Comparison of ENCODE assay signal across 16 cellular contexts in genomic region chr16:77993586-77993985, GRCh38. TPM values are rescaled to one million over a fixed set of nuclear protein-coding genes. Genes with fewer than 3 reads are reported as not detected.
DNase-seq lines count a peak whose midpoint lies in the region; TF ChIP-seq lines count a peak whose summit lies in the region.
"Had no signal": no experiment of that assay in that cellular context is flagged by ENCODE, and none has a peak within 500 bp of the region (broad histone marks: within the 10 kb centered on the region; RNA-seq: fewer than 3 reads in every experiment).

No MANE protein-coding gene starts in this region.

- no peak overlapping the region for H2AFZ ChIP-seq in hepatocyte
- H2AFZ ChIP-seq in smooth muscle cell (ENCODE audit: low read depth) = no peak overlapping the region

- H3K9me2 ChIP-seq in hepatocyte (replicated peaks; ENCODE audit: insufficient read depth) = no peaks in the 10 kb centered on the region

- H3K4me3 Mint-ChIP-seq in activated T-cell treated with anti-CD3 and anti-CD28 coated beads, Interleukin-2, amount 50 U/mL, for 24 hours = no peak overlapping the region
- H3K4me3 Mint-ChIP-seq: activated T-helper 17 cell treated with anti-CD3 and anti-CD28 coated beads, Interleukin-2, amount 50 U/mL, for 72 hours; CD14-positive monocyte had no signal

- H3K9me3 ChIP-seq in HUES48 (ENCODE audit: control insufficient read depth, insufficient read depth, low read length) (peaks cover 20% of the 10 kb centered on the region), hepatocyte (ENCODE audit: low read depth) (no peaks in the 10 kb centered on the region), smooth muscle cell (replicated peaks; ENCODE audit: low read depth) (no peaks in the 10 kb centered on the region)

- peak overlapping the region; percentile 59 for H3K4me2 ChIP-seq in hepatocyte
- H3K4me2 ChIP-seq in smooth muscle cell = peak overlapping the region; percentile 82

- H3K27me3 ChIP-seq in HUES48 (ENCODE audit: control insufficient read depth, insufficient read depth, low read length) = no peaks in the 10 kb centered on the region
- H3K27me3 ChIP-seq in hepatocyte = no peaks in the 10 kb centered on the region
- no peaks in the 10 kb centered on the region for H3K27me3 ChIP-seq in smooth muscle cell (ENCODE audit: low read depth)
- H3K27me3 ChIP-seq in dorsolateral prefrontal cortex = peaks cover 0 to 7% (median 0%) of the 10 kb centered on the region in 45 donors
- H3K27me3 ChIP-seq: brain microvascular endothelial cell had no signal

- H3K79me2 ChIP-seq in hepatocyte (no peaks in the 10 kb centered on the region), smooth muscle cell (ENCODE audit: low read depth) (no peaks in the 10 kb centered on the region)

- peak overlapping the region; percentile 34 for H3K9ac ChIP-seq in HUES48 (ENCODE audit: low read depth, low read length)
- H3K9ac ChIP-seq in smooth muscle cell (ENCODE audit: low read depth) = peak overlapping the region; percentile 80

- H3F3A ChIP-seq in smooth muscle cell (ENCODE audit: low read depth) = peaks cover 21% of the 10 kb centered on the region

- intact Hi-C loops in dorsolateral prefrontal cortex (cut with DNase I) = no loop called here

- H3K27ac Mint-ChIP-seq in activated T-cell treated with anti-CD3 and anti-CD28 coated beads, Interleukin-2, amount 50 U/mL, for 24 hours = no peak overlapping the region
- H3K27ac Mint-ChIP-seq: activated T-helper 17 cell treated with anti-CD3 and anti-CD28 coated beads, Interleukin-2, amount 50 U/mL, for 72 hours; CD14-positive monocyte had no signal

- H3K9me3 Mint-ChIP-seq in activated T-cell treated with anti-CD3 and anti-CD28 coated beads, Interleukin-2, amount 50 U/mL, for 24 hours = peaks cover 17% of the 10 kb centered on the region

- no peak for TF ChIP-seq CTCF in hepatocyte (IDR thresholded peaks at IDR 0.05; ENCODE audit: poor library complexity)
- no peak for TF ChIP-seq CTCF in smooth muscle cell (IDR thresholded peaks at IDR 0.05; ENCODE audit: borderline replicate concordance, insufficient read depth, poor library complexity, severe bottlenecking)
- no peak for TF ChIP-seq CTCF in dorsolateral prefrontal cortex (IDR thresholded peaks at IDR 0.05 in 54 of 56, conservative IDR thresholded peaks at IDR 0.05 in 2 of 56; ENCODE audit: low read depth in 1 of 56, partially characterized antibody in 56 of 56)

- H3K27ac ChIP-seq in HUES48 (ENCODE audit: low read depth, low read length) (peak overlapping the region; percentile 98), hepatocyte (peak overlapping the region; percentile 74), smooth muscle cell (ENCODE audit: low read depth) (peak overlapping the region; percentile 97), dorsolateral prefrontal cortex (peak overlapping the region in 1 of 59 donors; percentile 26)
- H3K27ac ChIP-seq: brain microvascular endothelial cell had no signal

- 30% methylated on average over 3 of the region's 3 CpGs for WGBS in hepatocyte (ENCODE audit: low lambda C conversion rate, missing lambda C conversion rate)
- WGBS in smooth muscle cell (ENCODE audit: low lambda C conversion rate) = 0% methylated on average over 3 of the region's 3 CpGs

- H4K20me1 ChIP-seq in hepatocyte (ENCODE audit: insufficient read depth, poor library complexity, severe bottlenecking) = no peaks in the 10 kb centered on the region
- no peaks in the 10 kb centered on the region for H4K20me1 ChIP-seq in smooth muscle cell (ENCODE audit: low read depth)

- DNase-seq in astrocyte of the hippocampus (ENCODE audit: low read depth, low spot score) (peak; percentile 60), hepatocyte (ENCODE audit: low spot score) (peak; percentile 49), smooth muscle cell (lab: John Stamatoyannopoulos, UW; ENCODE audit: unreplicated experiment) (no peak), NCI-H69 (lab: John Stamatoyannopoulos, UW) (no peak), dorsolateral prefrontal cortex (no peak)
- DNase-seq in stimulated activated CD4-positive, alpha-beta T cell treated with anti-CD3 and anti-CD28 coated beads, Interleukin-2, amount 100 ng/mL, for 24 hours = no peak
- no peak for DNase-seq in activated T-cell treated with anti-CD3 and anti-CD28 coated beads, Interleukin-2, amount 50 U/mL, for 24 hours
- DNase-seq: brain microvascular endothelial cell; NCI-H1417; NCI-H446; stimulated activated naive CD4-positive, alpha-beta T cell had no signal

- H3K4me3 ChIP-seq in HUES48 (ENCODE audit: low read depth, low read length) (no peak overlapping the region), hepatocyte (no peak overlapping the region), smooth muscle cell (no peak overlapping the region), dorsolateral prefrontal cortex (no peak overlapping the region)

- H3K36me3 ChIP-seq in HUES48 (ENCODE audit: control insufficient read depth, insufficient read depth, low read length) (no peaks in the 10 kb centered on the region), hepatocyte (replicated peaks; ENCODE audit: insufficient read depth, low read depth) (no peaks in the 10 kb centered on the region), smooth muscle cell (ENCODE audit: low read depth) (no peaks in the 10 kb centered on the region)
- H3K36me3 ChIP-seq: brain microvascular endothelial cell had no signal

- peaks cover 17% of the 10 kb centered on the region for H3K27me3 Mint-ChIP-seq in activated T-cell treated with anti-CD3 and anti-CD28 coated beads, Interleukin-2, amount 50 U/mL, for 24 hours

- H3K4me1 ChIP-seq in HUES48 (ENCODE audit: control insufficient read depth, insufficient read depth, low read length) (peaks cover 37% of the 10 kb centered on the region), hepatocyte (ENCODE audit: insufficient read depth) (peaks cover 4% of the 10 kb centered on the region), smooth muscle cell (ENCODE audit: low read depth) (peaks cover 35% of the 10 kb centered on the region)

- H3K4me1 Mint-ChIP-seq in activated T-cell treated with anti-CD3 and anti-CD28 coated beads, Interleukin-2, amount 50 U/mL, for 24 hours (ENCODE audit: low read depth) = no peaks in the 10 kb centered on the region
- H3K4me1 Mint-ChIP-seq: activated T-helper 17 cell treated with anti-CD3 and anti-CD28 coated beads, Interleukin-2, amount 50 U/mL, for 72 hours; CD14-positive monocyte had no signal

- no peaks in the 10 kb centered on the region for H3K36me3 Mint-ChIP-seq in activated T-cell treated with anti-CD3 and anti-CD28 coated beads, Interleukin-2, amount 50 U/mL, for 24 hours (ENCODE audit: low read depth)
- H3K36me3 Mint-ChIP-seq: CD14-positive monocyte had no signal

RNA-seq across cellular contexts. Expression of gene CLEC3A, which starts 28.8 kb away (rescaled TPM):
- total RNA-seq in hepatocyte (3.5 and 4.7 TPM in 2 replicates), smooth muscle cell (1.2 and 3.5 TPM in 2 replicates), dorsolateral prefrontal cortex (under 1 TPM in 2 of 120 experiments, not detected in 118; 0.19 to 0.32 TPM)
- polyA plus RNA-seq in hepatocyte (3.5 and 3.8 TPM in 2 replicates), smooth muscle cell (0.78 and 3.0 TPM in 2 replicates)
- total RNA-seq: activated T-helper 17 cell treated with anti-CD3 and anti-CD28 coated beads, Interleukin-2, amount 50 U/mL, for 72 hours; pulmonary artery endothelial cell; T-helper 1 cell treated with Interleukin-12 subunit alpha and Interleukin-12 subunit beta and Interleukin-4 antibody, amounts not matched to agents 30 ng/mL and 1 ng/mL, for 36 hours had no signal
- polyA plus RNA-seq: CD14-positive monocyte had no signal

Comparison
In these comparisons a context has a peak if more than half of its experiments do, and no peak if none do; other contexts are left out.
1. DNase-seq: peak in astrocyte of the hippocampus (single experiment) and hepatocyte (single experiment); none in smooth muscle cell (single experiment), stimulated activated CD4-positive, alpha-beta T cell treated with anti-CD3 and anti-CD28 coated beads, Interleukin-2, amount 100 ng/mL, for 24 hours (0 of 2), activated T-cell treated with anti-CD3 and anti-CD28 coated beads, Interleukin-2, amount 50 U/mL, for 24 hours (single experiment), NCI-H69 (single experiment) and dorsolateral prefrontal cortex (0 of 10).